1 cellular context compared by ENCODE assay signal in the genomic region with DNA sequence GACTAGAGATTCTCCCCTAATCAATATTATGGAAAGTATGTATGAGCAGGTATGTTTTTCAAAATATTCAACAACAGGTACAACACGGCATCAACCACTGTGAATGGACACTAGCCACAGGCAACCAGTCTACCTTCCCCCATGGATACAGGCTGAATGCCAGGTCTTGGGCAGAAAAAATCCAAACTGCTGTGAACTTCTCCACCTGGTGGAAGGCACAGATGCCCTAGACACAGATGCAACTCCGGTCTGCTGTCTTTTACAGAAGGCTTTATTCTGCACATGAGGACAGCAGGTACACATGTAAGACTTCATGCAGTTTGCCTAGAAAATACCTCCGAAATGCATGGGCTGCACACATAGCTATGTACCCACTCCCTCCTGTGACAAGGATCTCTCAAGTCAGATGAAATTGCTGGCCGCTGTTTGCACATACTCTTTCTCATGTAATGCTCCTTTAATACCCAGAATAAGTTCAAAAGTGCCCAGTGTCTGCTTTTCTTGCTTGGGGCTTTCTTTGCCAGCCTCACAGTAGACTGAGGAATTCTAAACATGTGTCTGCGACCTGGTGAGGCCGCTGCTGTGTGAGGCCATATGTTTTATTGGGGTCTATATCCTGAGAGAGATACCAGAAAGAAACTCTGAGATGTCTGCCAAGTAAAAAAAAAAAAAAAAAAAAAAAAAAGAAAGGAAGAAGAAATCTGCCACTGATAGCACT.
TF ChIP-seq lines count a peak whose summit lies in the region.

No MANE protein-coding gene starts in this region.

TF ChIP-seq in H1, 55 proteins besides CTCF, POLR2A, EP300 and RAD21:
- TF ChIP-seq FOSL1 (IDR thresholded peaks at IDR 0.05; ENCODE audit: insufficient read depth, low read depth, low read length): no peak
- no peak for TF ChIP-seq JUN (IDR thresholded peaks at IDR 0.05; ENCODE audit: low read depth, low read length)
- TF ChIP-seq KDM5A (IDR thresholded peaks at IDR 0.05; ENCODE audit: low read length): no peak
- TF ChIP-seq SP2 (IDR thresholded peaks at IDR 0.05; ENCODE audit: low read length): no peak
- TF ChIP-seq TEAD4 (IDR thresholded peaks at IDR 0.05; ENCODE audit: low read depth, low read length): no peak
- TF ChIP-seq RBBP5 (IDR thresholded peaks at IDR 0.05; ENCODE audit: borderline replicate concordance, low read depth, low read length): no peak
- TF ChIP-seq MAFK (IDR thresholded peaks at IDR 0.05; ENCODE audit: low read depth, low read length): no peak
- TF ChIP-seq, protein P1, sequence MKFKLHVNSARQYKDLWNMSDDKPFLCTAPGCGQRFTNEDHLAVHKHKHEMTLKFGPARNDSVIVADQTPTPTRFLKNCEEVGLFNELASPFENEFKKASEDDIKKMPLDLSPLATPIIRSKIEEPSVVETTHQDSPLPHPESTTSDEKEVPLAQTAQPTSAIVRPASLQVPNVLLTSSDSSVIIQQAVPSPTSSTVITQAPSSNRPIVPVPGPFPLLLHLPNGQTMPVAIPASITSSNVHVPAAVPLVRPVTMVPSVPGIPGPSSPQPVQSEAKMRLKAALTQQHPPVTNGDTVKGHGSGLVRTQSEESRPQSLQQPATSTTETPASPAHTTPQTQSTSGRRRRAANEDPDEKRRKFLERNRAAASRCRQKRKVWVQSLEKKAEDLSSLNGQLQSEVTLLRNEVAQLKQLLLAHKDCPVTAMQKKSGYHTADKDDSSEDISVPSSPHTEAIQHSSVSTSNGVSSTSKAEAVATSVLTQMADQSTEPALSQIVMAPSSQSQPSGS (IDR thresholded peaks at IDR 0.05; ENCODE audit: low read length): no peak
- no peak for TF ChIP-seq ZNF274 (IDR thresholded peaks at IDR 0.05; ENCODE audit: borderline replicate concordance, extremely low read depth, low read length)
- no peak for TF ChIP-seq KDM4A (IDR thresholded peaks at IDR 0.05; ENCODE audit: low read depth, low read length, severe bottlenecking)
- no peak for TF ChIP-seq SP1 (IDR thresholded peaks at IDR 0.05; ENCODE audit: low read depth, low read length)
- no peak for TF ChIP-seq TBP (IDR thresholded peaks at IDR 0.05; ENCODE audit: low read depth, low read length)
- no peak for TF ChIP-seq CHD1 (IDR thresholded peaks at IDR 0.05; ENCODE audit: low read depth, low read length)
TF ChIP-seq in H1: peak in this region for 0.
